Comparison of ENCODE assay signal across 11 cellular contexts in the genomic region with DNA sequence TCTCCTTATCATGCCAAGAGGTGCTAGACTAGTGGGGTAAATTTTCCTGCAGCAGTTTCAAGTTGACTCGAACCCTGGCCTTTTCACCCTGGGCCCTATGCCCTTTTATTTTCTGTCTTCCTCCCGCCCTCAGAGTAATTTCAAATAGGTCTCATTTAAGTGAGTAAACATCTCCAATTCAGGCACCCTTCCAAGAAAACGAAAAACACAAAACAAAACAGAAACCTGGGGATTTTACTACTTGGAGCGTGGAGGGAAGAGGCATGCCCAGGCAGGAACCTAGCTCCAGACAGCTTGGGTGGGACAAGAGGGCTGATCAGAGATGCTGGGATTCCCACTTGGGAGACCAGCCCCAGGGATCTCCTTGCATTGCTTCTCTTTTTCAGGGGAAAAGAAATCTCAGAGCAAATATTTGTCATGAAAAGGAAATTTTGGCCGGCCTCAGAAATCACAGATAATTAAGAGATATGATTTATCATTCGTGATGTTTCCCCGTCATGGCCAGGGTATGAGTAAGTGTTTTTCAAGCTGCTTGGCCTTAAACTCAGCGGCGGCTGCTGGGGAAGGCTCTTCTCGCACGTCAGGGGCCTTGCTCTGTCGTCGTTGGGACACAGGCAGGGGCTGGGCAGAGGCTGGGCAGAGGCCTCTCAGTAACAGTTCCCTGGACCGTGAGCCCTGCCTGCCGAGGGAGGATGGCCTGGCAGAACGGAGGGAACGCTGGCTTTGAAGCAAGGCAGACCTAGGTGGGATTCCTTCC.
DNase-seq lines count a peak whose midpoint lies in the region; ATAC-seq and TF ChIP-seq lines count a peak whose summit lies in the region.
"Had no signal": no experiment of that assay in that cellular context is flagged by ENCODE, and none has a peak within 500 bp of the region (broad histone marks: within the 10 kb centered on the region; RNA-seq: fewer than 3 reads in every experiment).

No MANE protein-coding gene starts in this region.

- POLR2A ChIA-PET in Caco-2 (lab: Charles Lee): interaction anchor here (0.6 kb wide), 1 partner anchor 29 kb away, joined by 4 read pairs; no protein-coding TSS in a partner anchor

- peak overlapping the region; percentile 65 for H3K27ac Mint-ChIP-seq in chondrocyte (ENCODE audit: unreplicated experiment)
- no peak overlapping the region for H3K27ac Mint-ChIP-seq in Caco-2 (ENCODE audit: unreplicated experiment)
- H3K27ac Mint-ChIP-seq: activated B cell treated with CpG ODN at 0.5 μM for 24 hours, endodermal cell had no signal

- H3K4me1 Mint-ChIP-seq in chondrocyte (ENCODE audit: low read depth): peaks cover 51% of the 10 kb centered on the region
- H3K4me1 Mint-ChIP-seq in Caco-2 (ENCODE audit: low read depth, unreplicated experiment): no peaks in the 10 kb centered on the region
- H3K4me1 Mint-ChIP-seq: activated B cell treated with CpG ODN at 0.5 μM for 24 hours; CD4-positive, CD25-positive, alpha-beta regulatory T cell; endodermal cell had no signal

- H3K9me3 Mint-ChIP-seq in chondrocyte (ENCODE audit: low read depth): no peaks in the 10 kb centered on the region
- no peaks in the 10 kb centered on the region for H3K9me3 Mint-ChIP-seq in Caco-2 (ENCODE audit: unreplicated experiment)
- H3K9me3 Mint-ChIP-seq: activated B cell treated with CpG ODN at 0.5 μM for 24 hours, endodermal cell had no signal

- H3K4me3 ChIP-seq in mucosa of rectum (ENCODE audit: low read length in 2 of 2) (no peak overlapping the region), Caco-2 (ENCODE audit: low read depth, low read length) (no peak overlapping the region)

- BruUV-seq in Caco-2 (replicated peaks; lab: Mats Ljungman, UMichigan): no TSS peak

- H3K36me3 Mint-ChIP-seq in chondrocyte (ENCODE audit: low read depth): no peaks in the 10 kb centered on the region
- H3K36me3 Mint-ChIP-seq in Caco-2 (ENCODE audit: insufficient read depth, unreplicated experiment): no peaks in the 10 kb centered on the region
- H3K36me3 Mint-ChIP-seq: CD4-positive, CD25-positive, alpha-beta regulatory T cell had no signal

- H3K27ac ChIP-seq in mucosa of rectum (ENCODE audit: low read depth in 2 of 2, low read length in 2 of 2): peak overlapping the region; percentile 28 to 45

- ATAC-seq in HG02763 (IDR thresholded peaks at IDR 0.05; ENCODE audit: unreplicated experiment) (no peak), GM18873 (IDR thresholded peaks at IDR 0.05; ENCODE audit: low FRiP score, unreplicated experiment) (no peak)

- H3K9ac ChIP-seq in mucosa of rectum (ENCODE audit: low read depth in 1 of 2, low read length in 2 of 2): peak overlapping the region in 1 of 2 donors; percentile 39

- H3K9me3 ChIP-seq in mucosa of rectum (ENCODE audit: control insufficient read depth in 2 of 2, low read length in 2 of 2): no peaks in the 10 kb centered on the region
- H3K9me3 ChIP-seq in Caco-2: no peaks in the 10 kb centered on the region

- CTCF ChIA-PET in Caco-2 (lab: Charles Lee): no interaction called here

- H3K27me3 Mint-ChIP-seq in chondrocyte (ENCODE audit: low read depth) (no peaks in the 10 kb centered on the region), Caco-2 (ENCODE audit: insufficient read depth, unreplicated experiment) (no peaks in the 10 kb centered on the region)
- H3K27me3 Mint-ChIP-seq: CD4-positive, CD25-positive, alpha-beta regulatory T cell had no signal

- DNase-seq in AG08395 (ENCODE audit: low spot score): peak; percentile 87
- peak; percentile 73 for DNase-seq in NCI-H1694 treated with DMSO at 0.1 percent for 48 hours (lab: John Stamatoyannopoulos, UW)
- no peak for DNase-seq in chondrocyte (ENCODE audit: low spot score)
- DNase-seq in GM19238 (ENCODE audit: insufficient read length, low spot score): no peak
- DNase-seq in Caco-2: no peak
- DNase-seq: activated B cell treated with CpG ODN at 0.5 μM for 24 hours; CD4-positive, CD25-positive, alpha-beta regulatory T cell; endodermal cell had no signal

- H3K4me1 ChIP-seq in mucosa of rectum (ENCODE audit: control insufficient read depth in 2 of 2, insufficient read depth in 2 of 2, low read length in 2 of 2): peaks cover 17 to 24% of the 10 kb centered on the region in 2 donors
- H3K4me1 ChIP-seq in Caco-2: no peaks in the 10 kb centered on the region

- intact Hi-C loops in Caco-2 (cut with micrococcal nuclease; ENCODE audit: unreplicated experiment): no loop called here

- H3K36me3 ChIP-seq in mucosa of rectum (ENCODE audit: control insufficient read depth in 2 of 2, insufficient read depth in 2 of 2, low read length in 2 of 2): no peaks in the 10 kb centered on the region
- H3K36me3 ChIP-seq in Caco-2 (ENCODE audit: control insufficient read depth, insufficient read depth, low read length): no peaks in the 10 kb centered on the region

- no peaks in the 10 kb centered on the region for H3K27me3 ChIP-seq in mucosa of rectum (ENCODE audit: control insufficient read depth in 2 of 2, insufficient read depth in 2 of 2, low read length in 2 of 2)
- no peaks in the 10 kb centered on the region for H3K27me3 ChIP-seq in Caco-2 (replicated peaks; ENCODE audit: control insufficient read depth, insufficient read depth, low read length)

- H3K4me3 Mint-ChIP-seq in chondrocyte (ENCODE audit: unreplicated experiment) (no peak overlapping the region), Caco-2 (ENCODE audit: unreplicated experiment) (no peak overlapping the region)
- H3K4me3 Mint-ChIP-seq: activated B cell treated with CpG ODN at 0.5 μM for 24 hours; CD4-positive, CD25-positive, alpha-beta regulatory T cell; endodermal cell had no signal

- TF ChIP-seq CTCF in chondrocyte (IDR thresholded peaks at IDR 0.05): no peak
- TF ChIP-seq CTCF in Caco-2 (IDR thresholded peaks at IDR 0.05; ENCODE audit: insufficient read depth in 1 of 2, low read depth in 1 of 2, low read length in 1 of 2, severe bottlenecking in 1 of 2, unreplicated experiment in 1 of 2): no peak

Comparison
In these comparisons a context has a peak if more than half of its experiments do, and no peak if none do; other contexts are left out.
1. DNase-seq: peak in AG08395 (single experiment) and NCI-H1694 treated with DMSO at 0.1 percent for 48 hours (single experiment); none in chondrocyte (single experiment), GM19238 (single experiment) and Caco-2 (0 of 2).